ENCODE assay signal across 23 cellular contexts in the genomic region with DNA sequence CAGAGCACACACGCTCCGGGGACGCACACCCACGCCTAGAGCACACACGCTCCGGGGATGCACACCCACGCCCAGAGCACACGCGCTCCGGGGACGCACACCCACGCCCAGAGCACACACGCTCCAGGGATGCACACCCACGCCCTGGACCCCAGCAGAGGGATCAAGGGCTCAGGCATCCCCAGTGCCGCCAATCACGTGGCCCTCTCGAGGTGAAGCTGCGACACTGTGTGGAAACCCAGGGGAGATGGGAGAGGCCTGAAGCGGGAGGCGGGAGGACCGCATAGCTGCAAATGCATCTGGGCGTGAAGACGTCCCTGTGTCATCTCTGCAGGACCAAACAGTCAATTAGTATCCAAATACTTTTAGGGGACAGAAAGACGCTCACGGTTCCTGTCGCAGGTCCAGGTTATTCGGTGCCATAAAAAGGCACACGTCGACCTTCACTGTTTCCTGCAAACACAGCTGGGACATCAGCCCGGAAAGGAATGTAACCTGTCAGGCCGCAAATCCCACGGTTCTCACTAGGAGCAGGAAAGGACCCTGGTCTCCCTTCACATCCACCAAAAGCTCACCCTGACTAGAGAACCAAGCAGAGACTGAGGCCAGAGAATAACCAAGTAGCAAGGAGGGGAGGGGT. TPM values are rescaled to one million over a fixed set of nuclear protein-coding genes. Genes with fewer than 3 reads are reported as not detected.
A peak's percentile ranks its signal among the peaks of the same experiment; 100 is the strongest.
DNase-seq lines count a peak whose midpoint lies in the region; ATAC-seq and TF ChIP-seq lines count a peak whose summit lies in the region.
"Had no signal": no experiment of that assay in that cellular context is flagged by ENCODE, and none has a peak within 500 bp of the region (broad histone marks: within the 10 kb centered on the region; RNA-seq: fewer than 3 reads in every experiment).

No MANE protein-coding gene starts in this region.

- TF ChIP-seq POLR2A in body of pancreas (IDR thresholded peaks at IDR 0.05) (no peak), vagina (IDR thresholded peaks at IDR 0.05) (no peak)

- no peak for ATAC-seq in body of pancreas
- ATAC-seq: activated CD8-positive, alpha-beta T cell treated with anti-CD3 and anti-CD28 coated beads, Interleukin-2, amount 10 ng/mL, durations not matched to agents 7 days and 5 days; gastrocnemius medialis had no signal

- H3K4me3 ChIP-seq in right atrium auricular region (no peak overlapping the region), body of pancreas (no peak overlapping the region), vagina (no peak overlapping the region)
- H3K4me3 ChIP-seq: esophagus muscularis mucosa, gastrocnemius medialis, GM23248, MG63, Peyer's patch had no signal

- H3K27me3 ChIP-seq in right atrium auricular region, result no peaks in the 10 kb centered on the region
- no peaks in the 10 kb centered on the region for H3K27me3 ChIP-seq in body of pancreas
- no peaks in the 10 kb centered on the region for H3K27me3 ChIP-seq in vagina
- H3K27me3 ChIP-seq: esophagus muscularis mucosa, gastrocnemius medialis, MG63, Peyer's patch had no signal

- no peak overlapping the region for H3K4me3 Mint-ChIP-seq in nephron progenitor cell
- H3K4me3 Mint-ChIP-seq: activated CD8-positive, alpha-beta T cell treated with anti-CD3 and anti-CD28 coated beads, Interleukin-2, amount 10 ng/mL, durations not matched to agents 7 days and 5 days; activated naive CD4-positive, alpha-beta T cell treated with anti-CD3 and anti-CD28 coated beads for 36 hours; CD4-positive, CD25-positive, alpha-beta regulatory T cell had no signal

- TF ChIP-seq CTCF in right atrium auricular region (IDR thresholded peaks at IDR 0.05), result no peak
- no peak for TF ChIP-seq CTCF in body of pancreas (IDR thresholded peaks at IDR 0.05)
- TF ChIP-seq CTCF in nephron progenitor cell (IDR thresholded peaks at IDR 0.05), result no peak
- no peak for TF ChIP-seq CTCF in vagina (IDR thresholded peaks at IDR 0.05)

- intact Hi-C loops in cardiac septum (cut with DNase I), result no loop called here
- intact Hi-C loops in body of pancreas (cut with DNase I), result no loop called here
- intact Hi-C loops in vagina (cut with DNase I), result no loop called here

- H3K36me3 ChIP-seq in right atrium auricular region (no peaks in the 10 kb centered on the region), body of pancreas (replicated peaks in 1 of 2; ENCODE audit: insufficient read depth in 1 of 2, low read depth in 2 of 2) (no peaks in the 10 kb centered on the region), vagina (no peaks in the 10 kb centered on the region)
- H3K36me3 ChIP-seq: gastrocnemius medialis, MG63, Peyer's patch had no signal

- no peaks in the 10 kb centered on the region for H3K27me3 Mint-ChIP-seq in nephron progenitor cell (ENCODE audit: low read depth, poor library complexity)

- H3K9me3 Mint-ChIP-seq in nephron progenitor cell, result no peaks in the 10 kb centered on the region
- H3K9me3 Mint-ChIP-seq: activated naive CD4-positive, alpha-beta T cell treated with anti-CD3 and anti-CD28 coated beads for 36 hours; CD4-positive, CD25-positive, alpha-beta regulatory T cell had no signal

- peaks cover 9% of the 10 kb centered on the region for H3K36me3 Mint-ChIP-seq in nephron progenitor cell (ENCODE audit: low read depth)
- H3K36me3 Mint-ChIP-seq: CD4-positive, CD25-positive, alpha-beta regulatory T cell had no signal

- no peaks in the 10 kb centered on the region for H3K9me3 ChIP-seq in right atrium auricular region
- no peaks in the 10 kb centered on the region for H3K9me3 ChIP-seq in body of pancreas
- H3K9me3 ChIP-seq in vagina, result no peaks in the 10 kb centered on the region
- H3K9me3 ChIP-seq: esophagus muscularis mucosa, gastrocnemius medialis, MG63, Peyer's patch had no signal

- 70% methylated on average over 31 to 32 of the region's 32 CpGs for WGBS in body of pancreas, 2 donors

- no peak overlapping the region for H3K27ac ChIP-seq in right atrium auricular region
- peak overlapping the region in 1 of 4 donors; percentile 27 for H3K27ac ChIP-seq in body of pancreas
- peak overlapping the region; percentile 82 for H3K27ac ChIP-seq in vagina
- H3K27ac ChIP-seq: esophagus muscularis mucosa, gastrocnemius medialis, GM23248, Peyer's patch had no signal

- peaks cover 69% of the 10 kb centered on the region for H3K4me1 Mint-ChIP-seq in nephron progenitor cell

- peak overlapping the region; percentile 65 for H3K27ac Mint-ChIP-seq in nephron progenitor cell
- H3K27ac Mint-ChIP-seq: activated CD8-positive, alpha-beta T cell treated with anti-CD3 and anti-CD28 coated beads, Interleukin-2, amount 10 ng/mL, durations not matched to agents 7 days and 5 days; activated naive CD4-positive, alpha-beta T cell treated with anti-CD3 and anti-CD28 coated beads for 36 hours; CD4-positive, CD25-positive, alpha-beta regulatory T cell had no signal

- DNase-seq in cardiac septum (ENCODE audit: low spot score), result peak; percentile 39
- DNase-seq in right atrium auricular region (ENCODE audit: low spot score), result no peak
- peak in 3 of 4 donors; percentile 11 to 26 (median 12) for DNase-seq in body of pancreas
- no peak for DNase-seq in nephron progenitor cell
- no peak for DNase-seq in vagina (ENCODE audit: extremely low spot score in 2 of 2)
- no peak for DNase-seq in 8988T
- no peak for DNase-seq in NK-92 treated with Interleukin-12 subunit alpha and Interleukin-12 subunit beta, amount 100 ng/mL, for 24 hours (lab: John Stamatoyannopoulos, UW)
- DNase-seq in KG1 (lab: John Stamatoyannopoulos, UW), result no peak
- DNase-seq: activated CD4-positive, CD25-positive, alpha-beta regulatory T cell; activated CD8-positive, alpha-beta T cell treated with anti-CD3 and anti-CD28 coated beads, Interleukin-2, amount 10 ng/mL, durations not matched to agents 7 days and 5 days; activated naive CD4-positive, alpha-beta T cell treated with anti-CD3 and anti-CD28 coated beads for 36 hours; CD4-positive, CD25-positive, alpha-beta regulatory T cell; DMS 273 treated with DMSO at 0.1 percent for 48 hours; effector CD8-positive, alpha-beta T cell; gastrocnemius medialis; GM23248; IMR-90; MG63; NCI-H1417 treated with DMSO at 0.1 percent for 48 hours; NCI-H510A; occipital lobe had no signal

- H3K4me1 ChIP-seq in right atrium auricular region, result no peaks in the 10 kb centered on the region
- peaks cover 13% of the 10 kb centered on the region for H3K4me1 ChIP-seq in body of pancreas
- peaks cover 19% of the 10 kb centered on the region for H3K4me1 ChIP-seq in vagina
- H3K4me1 ChIP-seq: esophagus muscularis mucosa, gastrocnemius medialis, Peyer's patch had no signal

RNA-seq across cellular contexts. Expression of gene TBC1D16, which starts 56.4 kb away (rescaled TPM):
- total RNA-seq in cardiac septum, result 17.1 TPM
- 10 to 100 TPM in 1 of 2 donors, 1 to 10 TPM in 1; 9.8 to 19.4 TPM for total RNA-seq in right atrium auricular region
- total RNA-seq in body of pancreas, result 10 to 100 TPM; 21.0 to 37.2 TPM
- total RNA-seq in vagina, result 18.2 TPM

RNA-seq across cellular contexts. Expression of gene CCDC40, which starts 57.1 kb away (rescaled TPM):
- total RNA-seq in cardiac septum (9.0 TPM), right atrium auricular region (1 to 10 TPM; 3.0 to 9.3 TPM), body of pancreas (10 to 100 TPM in 1 of 2 donors, 1 to 10 TPM in 1; 2.9 to 13.5 TPM), vagina (9.3 TPM)
- total RNA-seq: activated CD8-positive, alpha-beta T cell treated with anti-CD3 and anti-CD28 coated beads, Interleukin-2, amount 10 ng/mL, durations not matched to agents 7 days and 5 days had no signal

Comparison
In these comparisons a context has a peak if more than half of its experiments do, and no peak if none do; other contexts are left out.
1. DNase-seq: peak in cardiac septum (single experiment) and body of pancreas (3 of 4); none in right atrium auricular region (single experiment), nephron progenitor cell (single experiment), vagina (0 of 2), 8988T (single experiment), NK-92 treated with Interleukin-12 subunit alpha and Interleukin-12 subunit beta, amount 100 ng/mL, for 24 hours (single experiment) and KG1 (single experiment).